Comparison of ENCODE assay signal across 24 cellular contexts in the genomic region with DNA sequence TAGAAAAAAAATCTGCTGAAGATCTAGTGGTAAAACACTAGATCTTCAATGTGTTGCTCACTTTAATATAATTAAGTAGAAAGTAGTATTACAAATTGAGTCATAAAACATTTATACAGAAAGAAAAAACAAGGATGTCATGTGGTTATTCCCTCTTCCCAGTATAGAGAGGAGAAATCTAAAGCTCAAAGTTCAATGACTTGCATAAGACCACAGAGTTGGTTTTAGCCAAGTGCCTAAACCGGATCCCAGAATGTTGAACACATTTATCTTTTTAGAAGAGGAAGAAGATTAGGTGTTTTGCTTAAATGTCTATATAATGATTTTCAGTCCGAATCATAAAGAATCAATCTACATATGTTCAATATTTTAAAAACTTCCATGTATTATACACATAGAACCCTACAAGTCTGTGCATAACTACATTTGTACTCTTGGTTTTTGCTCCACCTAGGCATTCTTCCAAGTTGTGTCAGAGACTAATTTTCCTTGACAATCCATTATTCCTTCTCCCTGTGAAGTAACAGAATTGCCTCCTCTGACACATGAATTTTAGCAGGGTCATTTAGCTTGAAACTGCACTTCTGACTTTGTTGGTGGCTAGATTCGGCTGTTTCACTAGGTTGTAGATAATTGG.
DNase-seq lines count a peak whose midpoint lies in the region; TF ChIP-seq lines count a peak whose summit lies in the region.
"Had no signal": no experiment of that assay in that cellular context is flagged by ENCODE, and none has a peak within 500 bp of the region (broad histone marks: within the 10 kb centered on the region; RNA-seq: fewer than 3 reads in every experiment).

No MANE protein-coding gene starts in this region.

- H3K4me3 ChIP-seq in liver (ENCODE audit: low read depth in 1 of 3, low read length in 3 of 3) = no peak overlapping the region
- H3K4me3 ChIP-seq: GM23338, HAP-1 had no signal

- H3K9ac ChIP-seq in liver (ENCODE audit: low read depth in 1 of 2, low read length in 2 of 2) = no peak overlapping the region
- H3K9ac ChIP-seq: KMS-11, SK-N-SH had no signal

- WGBS in liver = 56% methylated on average over 3 of the region's 3 CpGs

- CTCF ChIA-PET in activated CD4-positive, alpha-beta T cell treated with anti-CD3 and anti-CD28 coated beads, Interleukin-2, amount 10 ng/mL, durations not matched to agents 7 days and 5 days (lab: Charles Lee) = no interaction called here

- no peak for TF ChIP-seq RAD21 in liver (IDR thresholded peaks at IDR 0.05)

- no peaks in the 10 kb centered on the region for H3K27me3 ChIP-seq in liver (ENCODE audit: control insufficient read depth in 4 of 4, insufficient read depth in 4 of 4, low read length in 3 of 4)

- POLR2A ChIA-PET in activated CD4-positive, alpha-beta T cell treated with anti-CD3 and anti-CD28 coated beads, Interleukin-2, amount 10 ng/mL, durations not matched to agents 7 days and 5 days (lab: Charles Lee) = no interaction called here

- no peaks in the 10 kb centered on the region for H3K27me3 Mint-ChIP-seq in activated CD4-positive, alpha-beta T cell treated with anti-CD3 and anti-CD28 coated beads, Interleukin-2, amount 10 ng/mL, durations not matched to agents 7 days and 5 days
- H3K27me3 Mint-ChIP-seq: IgD-negative memory B cell had no signal

- no peaks in the 10 kb centered on the region for H3K9me3 Mint-ChIP-seq in activated CD4-positive, alpha-beta T cell treated with anti-CD3 and anti-CD28 coated beads, Interleukin-2, amount 10 ng/mL, durations not matched to agents 7 days and 5 days
- H3K9me3 Mint-ChIP-seq: GM23338 had no signal

- DNase-seq in EH (ENCODE audit: low read depth) (peak; percentile 5), SW480 (ENCODE audit: low spot score) (peak; percentile 21), cerebellar cortex (ENCODE audit: low spot score) (peak; percentile 26), activated T-cell treated with anti-CD3 and anti-CD28 coated beads for 4 hours (no peak), mesenteric fat pad (ENCODE audit: low spot score) (no peak), T-helper 2 cell (no peak)
- DNase-seq in activated CD4-positive, alpha-beta T cell treated with anti-CD3 and anti-CD28 coated beads, Interleukin-2, amount 10 ng/mL, durations not matched to agents 7 days and 5 days = no peak
- DNase-seq: 8988T, ACHN, Calu3, HFFc6, NCI-H1048, NCI-H1436, NCI-H187, NCI-H2171 treated with DMSO at 0.1 percent for 48 hours, NCI-H345, NCI-H510A treated with DMSO at 0.1 percent for 48 hours, PC-3, SK-N-SH had no signal

- no peaks in the 10 kb centered on the region for H3K4me1 Mint-ChIP-seq in activated CD4-positive, alpha-beta T cell treated with anti-CD3 and anti-CD28 coated beads, Interleukin-2, amount 10 ng/mL, durations not matched to agents 7 days and 5 days
- H3K4me1 Mint-ChIP-seq: GM23338, IgD-negative memory B cell had no signal

- H3K4me1 ChIP-seq in liver (ENCODE audit: control insufficient read depth in 4 of 4, insufficient read depth in 4 of 4, low read length in 3 of 4) = peaks cover 0 to 8% (median 0%) of the 10 kb centered on the region in 4 donors
- H3K4me1 ChIP-seq: HAP-1 had no signal

- H3K36me3 Mint-ChIP-seq in activated CD4-positive, alpha-beta T cell treated with anti-CD3 and anti-CD28 coated beads, Interleukin-2, amount 10 ng/mL, durations not matched to agents 7 days and 5 days (ENCODE audit: low read depth) = no peaks in the 10 kb centered on the region
- H3K36me3 Mint-ChIP-seq: IgD-negative memory B cell had no signal

- H3K36me3 ChIP-seq in liver (ENCODE audit: control insufficient read depth in 4 of 4, insufficient read depth in 3 of 4, low read depth in 1 of 4, low read length in 3 of 4) = no peaks in the 10 kb centered on the region
- H3K36me3 ChIP-seq: HAP-1 had no signal

- H3K27ac Mint-ChIP-seq in activated CD4-positive, alpha-beta T cell treated with anti-CD3 and anti-CD28 coated beads, Interleukin-2, amount 10 ng/mL, durations not matched to agents 7 days and 5 days = no peak overlapping the region
- H3K27ac Mint-ChIP-seq: GM23338, HFFc6, IgD-negative memory B cell had no signal

- no peak overlapping the region for H3K27ac ChIP-seq in liver (ENCODE audit: low read depth in 1 of 2, low read length in 2 of 2)
- H3K27ac ChIP-seq: KMS-11 had no signal

- no peak for TF ChIP-seq CTCF in liver (IDR thresholded peaks at IDR 0.05; ENCODE audit: low read depth, low read length, missing input control)

- H3K9me3 ChIP-seq in liver (ENCODE audit: control insufficient read depth in 4 of 4, low read length in 3 of 4) = no peaks in the 10 kb centered on the region
- H3K9me3 ChIP-seq: HAP-1, SK-N-SH had no signal

- no peak overlapping the region for H3K4me3 Mint-ChIP-seq in activated CD4-positive, alpha-beta T cell treated with anti-CD3 and anti-CD28 coated beads, Interleukin-2, amount 10 ng/mL, durations not matched to agents 7 days and 5 days
- H3K4me3 Mint-ChIP-seq: GM23338, HFFc6, IgD-negative memory B cell had no signal

TF ChIP-seq in liver, 16 proteins besides CTCF, POLR2A, EP300 and RAD21:
- TF ChIP-seq FOXA1 (IDR thresholded peaks at IDR 0.05) = no peak
- TF ChIP-seq EGR1 (IDR thresholded peaks at IDR 0.05; ENCODE audit: low read depth in 2 of 2) = no peak
- TF ChIP-seq HNF4G (IDR thresholded peaks at IDR 0.05) = peak; percentile 57
- TF ChIP-seq, protein P1, sequence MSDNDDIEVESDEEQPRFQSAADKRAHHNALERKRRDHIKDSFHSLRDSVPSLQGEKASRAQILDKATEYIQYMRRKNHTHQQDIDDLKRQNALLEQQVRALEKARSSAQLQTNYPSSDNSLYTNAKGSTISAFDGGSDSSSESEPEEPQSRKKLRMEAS (IDR thresholded peaks at IDR 0.05) = no peak
- TF ChIP-seq HNF4A (conservative IDR thresholded peaks at IDR 0.05) = peak; percentile 86 to 88
- TF ChIP-seq NR2F2 (IDR thresholded peaks at IDR 0.05) = no peak
- TF ChIP-seq, protein P2, sequence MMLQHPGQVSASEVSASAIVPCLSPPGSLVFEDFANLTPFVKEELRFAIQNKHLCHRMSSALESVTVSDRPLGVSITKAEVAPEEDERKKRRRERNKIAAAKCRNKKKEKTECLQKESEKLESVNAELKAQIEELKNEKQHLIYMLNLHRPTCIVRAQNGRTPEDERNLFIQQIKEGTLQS (IDR thresholded peaks at IDR 0.05) = no peak
- TF ChIP-seq JUND (IDR thresholded peaks at IDR 0.05) = peak in 1 of 2 donors; percentile 10
- no peak for TF ChIP-seq TAF1 (conservative IDR thresholded peaks at IDR 0.05)
- TF ChIP-seq FOXA2 (IDR thresholded peaks at IDR 0.05) = no peak
- TF ChIP-seq SP1 (IDR thresholded peaks at IDR 0.05) = peak; percentile 43
- TF ChIP-seq RXRA (IDR thresholded peaks at IDR 0.05) = peak in 1 of 2 donors; percentile 10
- TF ChIP-seq GABPA (IDR thresholded peaks at IDR 0.05 in 1 of 2, conservative IDR thresholded peaks at IDR 0.05 in 1 of 2) = no peak
- TF ChIP-seq, protein P3, sequence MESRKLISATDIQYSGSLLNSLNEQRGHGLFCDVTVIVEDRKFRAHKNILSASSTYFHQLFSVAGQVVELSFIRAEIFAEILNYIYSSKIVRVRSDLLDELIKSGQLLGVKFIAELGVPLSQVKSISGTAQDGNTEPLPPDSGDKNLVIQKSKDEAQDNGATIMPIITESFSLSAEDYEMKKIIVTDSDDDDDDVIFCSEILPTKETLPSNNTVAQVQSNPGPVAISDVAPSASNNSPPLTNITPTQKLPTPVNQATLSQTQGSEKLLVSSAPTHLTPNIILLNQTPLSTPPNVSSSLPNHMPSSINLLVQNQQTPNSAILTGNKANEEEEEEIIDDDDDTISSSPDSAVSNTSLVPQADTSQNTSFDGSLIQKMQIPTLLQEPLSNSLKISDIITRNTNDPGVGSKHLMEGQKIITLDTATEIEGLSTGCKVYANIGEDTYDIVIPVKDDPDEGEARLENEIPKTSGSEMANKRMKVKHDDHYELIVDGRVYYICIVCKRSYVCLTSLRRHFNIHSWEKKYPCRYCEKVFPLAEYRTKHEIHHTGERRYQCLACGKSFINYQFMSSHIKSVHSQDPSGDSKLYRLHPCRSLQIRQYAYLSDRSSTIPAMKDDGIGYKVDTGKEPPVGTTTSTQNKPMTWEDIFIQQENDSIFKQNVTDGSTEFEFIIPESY (IDR thresholded peaks at IDR 0.05) = no peak
- TF ChIP-seq, protein P4, sequence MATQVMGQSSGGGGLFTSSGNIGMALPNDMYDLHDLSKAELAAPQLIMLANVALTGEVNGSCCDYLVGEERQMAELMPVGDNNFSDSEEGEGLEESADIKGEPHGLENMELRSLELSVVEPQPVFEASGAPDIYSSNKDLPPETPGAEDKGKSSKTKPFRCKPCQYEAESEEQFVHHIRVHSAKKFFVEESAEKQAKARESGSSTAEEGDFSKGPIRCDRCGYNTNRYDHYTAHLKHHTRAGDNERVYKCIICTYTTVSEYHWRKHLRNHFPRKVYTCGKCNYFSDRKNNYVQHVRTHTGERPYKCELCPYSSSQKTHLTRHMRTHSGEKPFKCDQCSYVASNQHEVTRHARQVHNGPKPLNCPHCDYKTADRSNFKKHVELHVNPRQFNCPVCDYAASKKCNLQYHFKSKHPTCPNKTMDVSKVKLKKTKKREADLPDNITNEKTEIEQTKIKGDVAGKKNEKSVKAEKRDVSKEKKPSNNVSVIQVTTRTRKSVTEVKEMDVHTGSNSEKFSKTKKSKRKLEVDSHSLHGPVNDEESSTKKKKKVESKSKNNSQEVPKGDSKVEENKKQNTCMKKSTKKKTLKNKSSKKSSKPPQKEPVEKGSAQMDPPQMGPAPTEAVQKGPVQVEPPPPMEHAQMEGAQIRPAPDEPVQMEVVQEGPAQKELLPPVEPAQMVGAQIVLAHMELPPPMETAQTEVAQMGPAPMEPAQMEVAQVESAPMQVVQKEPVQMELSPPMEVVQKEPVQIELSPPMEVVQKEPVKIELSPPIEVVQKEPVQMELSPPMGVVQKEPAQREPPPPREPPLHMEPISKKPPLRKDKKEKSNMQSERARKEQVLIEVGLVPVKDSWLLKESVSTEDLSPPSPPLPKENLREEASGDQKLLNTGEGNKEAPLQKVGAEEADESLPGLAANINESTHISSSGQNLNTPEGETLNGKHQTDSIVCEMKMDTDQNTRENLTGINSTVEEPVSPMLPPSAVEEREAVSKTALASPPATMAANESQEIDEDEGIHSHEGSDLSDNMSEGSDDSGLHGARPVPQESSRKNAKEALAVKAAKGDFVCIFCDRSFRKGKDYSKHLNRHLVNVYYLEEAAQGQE (IDR thresholded peaks at IDR 0.05) = no peak
- peak; percentile 14 for TF ChIP-seq YY1 (IDR thresholded peaks at IDR 0.05)

Comparison
In these comparisons a context has a peak if more than half of its experiments do, and no peak if none do; other contexts are left out.
1. DNase-seq: peak in EH (single experiment), SW480 (single experiment) and cerebellar cortex (single experiment); none in activated CD4-positive, alpha-beta T cell treated with anti-CD3 and anti-CD28 coated beads, Interleukin-2, amount 10 ng/mL, durations not matched to agents 7 days and 5 days (single experiment), activated T-cell treated with anti-CD3 and anti-CD28 coated beads for 4 hours (single experiment), mesenteric fat pad (single experiment) and T-helper 2 cell (0 of 5).